In the genomic region with DNA sequence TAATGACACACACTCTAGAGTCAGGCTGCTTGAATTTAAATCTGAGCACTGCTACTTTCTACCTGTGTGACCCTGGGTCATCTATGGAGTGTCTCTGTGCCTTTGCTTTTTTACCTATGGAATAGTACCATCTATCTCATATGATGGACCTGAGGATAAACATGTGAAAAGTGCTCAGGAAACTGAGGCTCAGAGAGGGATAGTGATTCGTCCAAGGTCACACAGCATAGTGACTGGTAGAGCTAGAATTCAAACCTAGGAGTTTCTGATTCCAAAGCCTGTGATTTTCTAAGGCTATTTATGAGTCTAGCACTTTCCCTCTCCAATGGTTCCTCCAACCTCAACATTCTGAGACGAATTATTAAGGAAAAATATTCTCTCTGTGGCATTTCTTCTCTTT, we compare ENCODE assay signal across 3 cellular contexts.
TF ChIP-seq lines count a peak whose summit lies in the region.

No MANE protein-coding gene starts in this region.

TF ChIP-seq in A549, 52 proteins besides CTCF, POLR2A, EP300 and RAD21:
- TF ChIP-seq ZFP36 (IDR thresholded peaks at IDR 0.05; ENCODE audit: borderline replicate concordance, partially characterized antibody) (peak; percentile 75), HOXB13 (CRISPR knock-in tag; IDR thresholded peaks at IDR 0.05; ENCODE audit: low read depth) (no peak), CEBPB (IDR thresholded peaks at IDR 0.05) (no peak)

TF ChIP-seq in HEK293, 187 proteins besides CTCF, POLR2A, EP300 and RAD21:
- TF ChIP-seq ZNF768 (tag by site-specific recombination; IDR thresholded peaks at IDR 0.05) (peak; percentile 95), ZNF211 (tag by site-specific recombination; IDR thresholded peaks at IDR 0.05; ENCODE audit: low read depth) (no peak), KLF7 (tag by site-specific recombination; IDR thresholded peaks at IDR 0.05; ENCODE audit: borderline replicate concordance) (no peak), SCRT2 (tag by site-specific recombination; IDR thresholded peaks at IDR 0.05) (no peak)
- TF ChIP-seq, protein P1, sequence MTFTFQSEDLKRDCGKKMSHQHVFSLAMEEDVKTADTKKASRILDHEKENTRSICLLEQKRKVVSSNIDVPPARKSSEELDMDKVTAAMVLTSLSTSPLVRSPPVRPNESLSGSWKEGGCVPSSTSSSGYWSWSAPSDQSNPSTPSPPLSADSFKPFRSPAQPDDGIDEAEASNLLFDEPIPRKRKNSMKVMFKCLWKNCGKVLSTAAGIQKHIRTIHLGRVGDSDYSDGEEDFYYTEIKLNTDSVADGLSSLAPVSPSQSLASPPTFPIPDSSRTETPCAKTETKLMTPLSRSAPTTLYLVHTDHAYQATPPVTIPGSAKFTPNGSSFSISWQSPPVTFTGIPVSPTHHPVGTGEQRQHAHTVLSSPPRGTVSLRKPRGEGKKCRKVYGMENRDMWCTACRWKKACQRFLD (tag by site-specific recombination; IDR thresholded peaks at IDR 0.05), result no peak
- TF ChIP-seq, protein P2, sequence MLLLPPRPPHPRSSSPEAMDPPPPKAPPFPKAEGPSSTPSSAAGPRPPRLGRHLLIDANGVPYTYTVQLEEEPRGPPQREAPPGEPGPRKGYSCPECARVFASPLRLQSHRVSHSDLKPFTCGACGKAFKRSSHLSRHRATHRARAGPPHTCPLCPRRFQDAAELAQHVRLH (tag by site-specific recombination; IDR thresholded peaks at IDR 0.05), result peak; percentile 54; the same call in 1 of the 2 replicates
- TF ChIP-seq, protein P3, sequence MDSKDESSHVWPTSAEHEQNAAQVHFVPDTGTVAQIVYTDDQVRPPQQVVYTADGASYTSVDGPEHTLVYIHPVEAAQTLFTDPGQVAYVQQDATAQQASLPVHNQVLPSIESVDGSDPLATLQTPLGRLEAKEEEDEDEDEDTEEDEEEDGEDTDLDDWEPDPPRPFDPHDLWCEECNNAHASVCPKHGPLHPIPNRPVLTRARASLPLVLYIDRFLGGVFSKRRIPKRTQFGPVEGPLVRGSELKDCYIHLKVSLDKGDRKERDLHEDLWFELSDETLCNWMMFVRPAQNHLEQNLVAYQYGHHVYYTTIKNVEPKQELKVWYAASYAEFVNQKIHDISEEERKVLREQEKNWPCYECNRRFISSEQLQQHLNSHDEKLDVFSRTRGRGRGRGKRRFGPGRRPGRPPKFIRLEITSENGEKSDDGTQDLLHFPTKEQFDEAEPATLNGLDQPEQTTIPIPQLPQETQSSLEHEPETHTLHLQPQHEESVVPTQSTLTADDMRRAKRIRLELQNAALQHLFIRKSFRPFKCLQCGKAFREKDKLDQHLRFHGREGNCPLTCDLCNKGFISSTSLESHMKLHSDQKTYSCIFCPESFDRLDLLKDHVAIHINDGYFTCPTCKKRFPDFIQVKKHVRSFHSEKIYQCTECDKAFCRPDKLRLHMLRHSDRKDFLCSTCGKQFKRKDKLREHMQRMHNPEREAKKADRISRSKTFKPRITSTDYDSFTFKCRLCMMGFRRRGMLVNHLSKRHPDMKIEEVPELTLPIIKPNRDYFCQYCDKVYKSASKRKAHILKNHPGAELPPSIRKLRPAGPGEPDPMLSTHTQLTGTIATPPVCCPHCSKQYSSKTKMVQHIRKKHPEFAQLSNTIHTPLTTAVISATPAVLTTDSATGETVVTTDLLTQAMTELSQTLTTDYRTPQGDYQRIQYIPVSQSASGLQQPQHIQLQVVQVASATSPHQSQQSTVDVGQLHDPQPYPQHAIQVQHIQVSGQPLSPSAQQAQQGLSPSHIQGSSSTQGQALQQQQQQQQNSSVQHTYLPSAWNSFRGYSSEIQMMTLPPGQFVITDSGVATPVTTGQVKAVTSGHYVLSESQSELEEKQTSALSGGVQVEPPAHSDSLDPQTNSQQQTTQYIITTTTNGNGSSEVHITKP (tag by site-specific recombination; IDR thresholded peaks at IDR 0.05), result no peak
- TF ChIP-seq, protein P4, sequence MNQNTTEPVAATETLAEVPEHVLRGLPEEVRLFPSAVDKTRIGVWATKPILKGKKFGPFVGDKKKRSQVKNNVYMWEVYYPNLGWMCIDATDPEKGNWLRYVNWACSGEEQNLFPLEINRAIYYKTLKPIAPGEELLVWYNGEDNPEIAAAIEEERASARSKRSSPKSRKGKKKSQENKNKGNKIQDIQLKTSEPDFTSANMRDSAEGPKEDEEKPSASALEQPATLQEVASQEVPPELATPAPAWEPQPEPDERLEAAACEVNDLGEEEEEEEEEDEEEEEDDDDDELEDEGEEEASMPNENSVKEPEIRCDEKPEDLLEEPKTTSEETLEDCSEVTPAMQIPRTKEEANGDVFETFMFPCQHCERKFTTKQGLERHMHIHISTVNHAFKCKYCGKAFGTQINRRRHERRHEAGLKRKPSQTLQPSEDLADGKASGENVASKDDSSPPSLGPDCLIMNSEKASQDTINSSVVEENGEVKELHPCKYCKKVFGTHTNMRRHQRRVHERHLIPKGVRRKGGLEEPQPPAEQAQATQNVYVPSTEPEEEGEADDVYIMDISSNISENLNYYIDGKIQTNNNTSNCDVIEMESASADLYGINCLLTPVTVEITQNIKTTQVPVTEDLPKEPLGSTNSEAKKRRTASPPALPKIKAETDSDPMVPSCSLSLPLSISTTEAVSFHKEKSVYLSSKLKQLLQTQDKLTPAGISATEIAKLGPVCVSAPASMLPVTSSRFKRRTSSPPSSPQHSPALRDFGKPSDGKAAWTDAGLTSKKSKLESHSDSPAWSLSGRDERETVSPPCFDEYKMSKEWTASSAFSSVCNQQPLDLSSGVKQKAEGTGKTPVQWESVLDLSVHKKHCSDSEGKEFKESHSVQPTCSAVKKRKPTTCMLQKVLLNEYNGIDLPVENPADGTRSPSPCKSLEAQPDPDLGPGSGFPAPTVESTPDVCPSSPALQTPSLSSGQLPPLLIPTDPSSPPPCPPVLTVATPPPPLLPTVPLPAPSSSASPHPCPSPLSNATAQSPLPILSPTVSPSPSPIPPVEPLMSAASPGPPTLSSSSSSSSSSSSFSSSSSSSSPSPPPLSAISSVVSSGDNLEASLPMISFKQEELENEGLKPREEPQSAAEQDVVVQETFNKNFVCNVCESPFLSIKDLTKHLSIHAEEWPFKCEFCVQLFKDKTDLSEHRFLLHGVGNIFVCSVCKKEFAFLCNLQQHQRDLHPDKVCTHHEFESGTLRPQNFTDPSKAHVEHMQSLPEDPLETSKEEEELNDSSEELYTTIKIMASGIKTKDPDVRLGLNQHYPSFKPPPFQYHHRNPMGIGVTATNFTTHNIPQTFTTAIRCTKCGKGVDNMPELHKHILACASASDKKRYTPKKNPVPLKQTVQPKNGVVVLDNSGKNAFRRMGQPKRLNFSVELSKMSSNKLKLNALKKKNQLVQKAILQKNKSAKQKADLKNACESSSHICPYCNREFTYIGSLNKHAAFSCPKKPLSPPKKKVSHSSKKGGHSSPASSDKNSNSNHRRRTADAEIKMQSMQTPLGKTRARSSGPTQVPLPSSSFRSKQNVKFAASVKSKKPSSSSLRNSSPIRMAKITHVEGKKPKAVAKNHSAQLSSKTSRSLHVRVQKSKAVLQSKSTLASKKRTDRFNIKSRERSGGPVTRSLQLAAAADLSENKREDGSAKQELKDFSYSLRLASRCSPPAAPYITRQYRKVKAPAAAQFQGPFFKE (tag by site-specific recombination; IDR thresholded peaks at IDR 0.05; ENCODE audit: borderline replicate concordance), result no peak

TF ChIP-seq in H1, 55 proteins besides CTCF, POLR2A, EP300 and RAD21:
- no peak for TF ChIP-seq GABPA (IDR thresholded peaks at IDR 0.05; ENCODE audit: borderline replicate concordance, insufficient read depth, low read length)
- TF ChIP-seq BCL11A (IDR thresholded peaks at IDR 0.05; ENCODE audit: low read depth in 2 of 2, low read length in 2 of 2), result no peak
- peak; percentile 95 for TF ChIP-seq KDM1A (IDR thresholded peaks at IDR 0.05; ENCODE audit: borderline replicate concordance, low read length)
